Comparison of ENCODE assay signal across 10 cellular contexts in the genomic region with DNA sequence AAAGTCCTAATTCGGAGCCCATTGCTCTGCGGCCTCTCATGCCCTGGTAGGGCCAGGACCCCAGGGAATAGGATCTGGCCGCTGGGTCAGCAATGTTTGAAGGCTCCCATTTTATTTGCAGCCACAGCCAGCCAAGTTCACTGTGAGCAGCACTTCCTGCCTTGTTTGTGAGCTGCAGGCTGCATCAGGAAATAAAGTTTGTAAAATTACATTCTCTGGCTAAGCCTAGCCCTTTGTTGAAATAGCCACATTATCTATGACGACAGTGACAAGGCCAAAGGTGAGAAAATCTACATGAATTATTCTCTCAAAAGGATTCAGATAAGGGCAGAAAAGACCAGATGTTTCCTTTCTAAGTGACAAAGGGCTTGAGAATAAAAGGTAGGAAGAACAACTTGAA. TPM values are rescaled to one million over a fixed set of nuclear protein-coding genes. Genes with fewer than 3 reads are reported as not detected.
DNase-seq lines count a peak whose midpoint lies in the region; ATAC-seq and TF ChIP-seq lines count a peak whose summit lies in the region.
"Had no signal": no experiment of that assay in that cellular context is flagged by ENCODE, and none has a peak within 500 bp of the region (broad histone marks: within the 10 kb centered on the region; RNA-seq: fewer than 3 reads in every experiment).

No MANE protein-coding gene starts in this region.

- peaks cover 27% of the 10 kb centered on the region for H3K4me1 Mint-ChIP-seq in activated CD8-positive, alpha-beta T cell treated with anti-CD3 and anti-CD28 coated beads for 36 hours (ENCODE audit: low read depth)

- H3K27me3 ChIP-seq in heart left ventricle (no peaks in the 10 kb centered on the region), sigmoid colon (no peaks in the 10 kb centered on the region)

- WGBS in heart left ventricle, 4 donors, result 28 to 46% (median 41%) methylated on average over 4 of the region's 4 CpGs
- WGBS in sigmoid colon, 2 donors, result 12 to 51% methylated on average over 4 of the region's 4 CpGs

- TF ChIP-seq POLR2A in heart left ventricle (IDR thresholded peaks at IDR 0.05), result no peak
- TF ChIP-seq POLR2A in sigmoid colon (IDR thresholded peaks at IDR 0.05), result peak in 1 of 2 donors; percentile 19

- no peaks in the 10 kb centered on the region for H3K27me3 Mint-ChIP-seq in activated CD8-positive, alpha-beta T cell treated with anti-CD3 and anti-CD28 coated beads for 36 hours
- H3K27me3 Mint-ChIP-seq: activated naive CD8-positive, alpha-beta T cell treated with anti-CD3 and anti-CD28 coated beads for 36 hours had no signal

- ATAC-seq in activated CD8-positive, alpha-beta T cell treated with anti-CD3 and anti-CD28 coated beads for 36 hours, result no peak
- ATAC-seq in heart left ventricle, result peak; percentile 22 to 75 (median 41)
- no peak for ATAC-seq in HG03095 (IDR thresholded peaks at IDR 0.05; ENCODE audit: unreplicated experiment)

- peak overlapping the region; percentile 59 for H3K27ac Mint-ChIP-seq in activated CD8-positive, alpha-beta T cell treated with anti-CD3 and anti-CD28 coated beads for 36 hours

- no peak for TF ChIP-seq EP300 in sigmoid colon (IDR thresholded peaks at IDR 0.05)

- no peak overlapping the region for H3K4me3 Mint-ChIP-seq in activated CD8-positive, alpha-beta T cell treated with anti-CD3 and anti-CD28 coated beads for 36 hours

- H3K9me3 ChIP-seq in heart left ventricle, result no peaks in the 10 kb centered on the region
- H3K9me3 ChIP-seq in sigmoid colon, result no peaks in the 10 kb centered on the region

- intact Hi-C loops in activated CD8-positive, alpha-beta T cell treated with anti-CD3 and anti-CD28 coated beads for 36 hours (cut with micrococcal nuclease), result no loop called here
- intact Hi-C loops in heart left ventricle (cut with DNase I), result loop anchor here in 5 of 10 donors (2.0 to 10.0 kb wide), 3 partner anchors 23 to 537 kb away; a partner anchor contains a TSS
- intact Hi-C loops in sigmoid colon (cut with DNase I), result loop anchor here (2.0 kb wide), 1 partner anchor 23 kb away; no protein-coding TSS in a partner anchor

- POLR2A ChIA-PET in activated CD8-positive, alpha-beta T cell treated with anti-CD3 and anti-CD28 coated beads for 36 hours (lab: Charles Lee), result interaction anchor here (0.5 to 1.8 kb wide), 4 partner anchors 9 to 835 kb away, joined by 3 to 11 read pairs (median 6); no protein-coding TSS in a partner anchor
- POLR2A ChIA-PET in GM10248 (lab: Yijun Ruan, JAX), result interaction anchor here (0.6 kb wide), 1 partner anchor 548 kb away, joined by 3 read pairs; no protein-coding TSS in a partner anchor

- no peaks in the 10 kb centered on the region for H3K9me3 Mint-ChIP-seq in activated CD8-positive, alpha-beta T cell treated with anti-CD3 and anti-CD28 coated beads for 36 hours
- H3K9me3 Mint-ChIP-seq: activated naive CD8-positive, alpha-beta T cell treated with anti-CD3 and anti-CD28 coated beads for 36 hours had no signal

- H3K36me3 ChIP-seq in heart left ventricle, result no peaks in the 10 kb centered on the region
- no peaks in the 10 kb centered on the region for H3K36me3 ChIP-seq in sigmoid colon

- peak overlapping the region; percentile 87 to 96 (median 92) for H3K27ac ChIP-seq in heart left ventricle
- H3K27ac ChIP-seq in sigmoid colon, result peak overlapping the region; percentile 91 to 96 (median 92)

- H3K4me1 ChIP-seq in heart left ventricle (peaks cover 7 to 70% (median 32%) of the 10 kb centered on the region in 12 donors), sigmoid colon (peaks cover 0 to 33% (median 26%) of the 10 kb centered on the region in 4 donors)

- peak overlapping the region in 1 of 12 donors; percentile 64 for H3K4me3 ChIP-seq in heart left ventricle
- no peak overlapping the region for H3K4me3 ChIP-seq in sigmoid colon

- DNase-seq in HCEC 1CT (peak; percentile 54), heart left ventricle (peak; percentile 66 to 75 (median 71)), sigmoid colon (no peak), GM10248 (ENCODE audit: extremely low spot score) (no peak), AG08395 (ENCODE audit: low spot score) (no peak)
- DNase-seq in activated CD8-positive, alpha-beta T cell treated with anti-CD3 and anti-CD28 coated beads for 36 hours, result peak; percentile 14
- DNase-seq in activated CD4-positive, alpha-beta T cell treated with anti-CD3 and anti-CD28 coated beads for 48 hours, result no peak
- DNase-seq: NCI-H1694 treated with DMSO at 0.1 percent for 48 hours had no signal

- CTCF ChIA-PET in activated CD8-positive, alpha-beta T cell treated with anti-CD3 and anti-CD28 coated beads for 36 hours (lab: Charles Lee), result interaction anchor here (1.2 to 2.7 kb wide), 5 partner anchors 10 to 27 kb away, joined by 3 to 13 read pairs (median 8); no protein-coding TSS in a partner anchor
- CTCF ChIA-PET in GM10248 (lab: Yijun Ruan, JAX), result interaction anchor here (1.0 to 2.1 kb wide), 3 partner anchors 11 to 28 kb away, joined by 3 to 12 read pairs (median 4); no protein-coding TSS in a partner anchor

- no peak for TF ChIP-seq CTCF in activated CD8-positive, alpha-beta T cell treated with anti-CD3 and anti-CD28 coated beads for 36 hours (IDR thresholded peaks at IDR 0.05)
- no peak for TF ChIP-seq CTCF in heart left ventricle (IDR thresholded peaks at IDR 0.05)
- TF ChIP-seq CTCF in sigmoid colon (IDR thresholded peaks at IDR 0.05), result no peak
- TF ChIP-seq CTCF in GM10248 (IDR thresholded peaks at IDR 0.05; ENCODE audit: control extremely low read depth, extremely low read depth, low read depth, missing control alignments), result no peak

- H3K36me3 Mint-ChIP-seq in activated CD8-positive, alpha-beta T cell treated with anti-CD3 and anti-CD28 coated beads for 36 hours (ENCODE audit: low read depth), result no peaks in the 10 kb centered on the region
- H3K36me3 Mint-ChIP-seq: activated naive CD8-positive, alpha-beta T cell treated with anti-CD3 and anti-CD28 coated beads for 36 hours had no signal

RNA-seq across cellular contexts. Expression of a gene that starts 23.7 kb away (rescaled TPM):
- 10 to 100 TPM; 45.1 to 45.4 TPM for total RNA-seq in activated CD8-positive, alpha-beta T cell treated with anti-CD3 and anti-CD28 coated beads for 36 hours
- 1,000 to 10,000 TPM in 1 of 9 donors, 100 to 1,000 TPM in 8; 542 to 1,594 (median 701) TPM for total RNA-seq in heart left ventricle
- 1,000 to 10,000 TPM in 1 of 2 donors, 100 to 1,000 TPM in 1; 150 to 1,693 TPM for polyA plus RNA-seq in heart left ventricle
- 1,000 to 10,000 TPM in 1 of 4 donors, 100 to 1,000 TPM in 3; 588 to 1,360 (median 919) TPM for total RNA-seq in sigmoid colon
- 100 to 1,000 TPM in 1 of 3 donors, 10 to 100 TPM in 2; 43.8 to 151 (median 50.9) TPM for polyA plus RNA-seq in sigmoid colon

Comparison
In these comparisons a context has a peak if more than half of its experiments do, and no peak if none do; other contexts are left out.
1. DNase-seq: peak in HCEC 1CT (single experiment), activated CD8-positive, alpha-beta T cell treated with anti-CD3 and anti-CD28 coated beads for 36 hours (single experiment) and heart left ventricle (5 of 5); none in sigmoid colon (single experiment), activated CD4-positive, alpha-beta T cell treated with anti-CD3 and anti-CD28 coated beads for 48 hours (single experiment), GM10248 (single experiment) and AG08395 (single experiment).
2. ATAC-seq: peak in heart left ventricle (4 of 4); none in activated CD8-positive, alpha-beta T cell treated with anti-CD3 and anti-CD28 coated beads for 36 hours (single experiment) and HG03095 (single experiment).
3. RNA of a gene that starts 23.7 kb away (total RNA-seq): 588 to 1,360 TPM in sigmoid colon and 542 to 1,594 TPM in heart left ventricle; 45.1 to 45.4 TPM in activated CD8-positive, alpha-beta T cell treated with anti-CD3 and anti-CD28 coated beads for 36 hours; every median in the first group is over 10 times any median in the second.